ENCODE assay signal across 11 cellular contexts in genomic region chr16:73000020-73000906, GRCh38. TPM values are rescaled to one million over a fixed set of nuclear protein-coding genes. Genes with fewer than 3 reads are reported as not detected.
DNase-seq lines count a peak whose midpoint lies in the region; ATAC-seq, FAIRE-seq and TF ChIP-seq lines count a peak whose summit lies in the region.
"Had no signal": no experiment of that assay in that cellular context is flagged by ENCODE, and none has a peak within 500 bp of the region (broad histone marks: within the 10 kb centered on the region; RNA-seq: fewer than 3 reads in every experiment).

No MANE protein-coding gene starts in this region.

- H3K27me3 Mint-ChIP-seq in activated CD4-positive, alpha-beta memory T cell treated with anti-CD3 and anti-CD28 coated beads for 36 hours, result no peaks in the 10 kb centered on the region

- TF ChIP-seq CTCF in HepG2 (CRISPR knock-in tag; IDR thresholded peaks at IDR 0.05), result peak; percentile 41

- no peaks in the 10 kb centered on the region for H3K36me3 Mint-ChIP-seq in activated CD4-positive, alpha-beta memory T cell treated with anti-CD3 and anti-CD28 coated beads for 36 hours

- BruUV-seq in HepG2 (replicated peaks; lab: Mats Ljungman, UMichigan), result no TSS peak

- H3K36me3 ChIP-seq in HepG2 (replicated peaks in 1 of 2; ENCODE audit: control insufficient read depth in 1 of 2, insufficient read depth in 2 of 2, low read length in 2 of 2), result peaks cover 0 to 1% of the 10 kb centered on the region in 2 experiments; a peak in 2 of 5 replicates

- H3K4me3 ChIP-seq in HepG2 (replicated peaks in 1 of 3; ENCODE audit: insufficient read depth in 1 of 3, low read depth in 2 of 3, low read length in 3 of 3), result peak overlapping the region; percentile 34 to 59 (median 35); a peak in 5 of 6 replicates

- no peak for TF ChIP-seq POLR2A in HepG2 (IDR thresholded peaks at IDR 0.05; ENCODE audit: insufficient read depth in 1 of 2, low read depth in 2 of 2, low read length in 2 of 2)

- peaks cover 33% of the 10 kb centered on the region; the same call in 1 of the 2 replicates for H4K20me1 ChIP-seq in HepG2 (ENCODE audit: insufficient read depth, low read length)

- H3K9ac ChIP-seq in HepG2 (ENCODE audit: insufficient read depth, low read depth, low read length), result peak overlapping the region; percentile 62

- H3K4me1 ChIP-seq in HepG2 (ENCODE audit: insufficient read depth, low read length), result peaks cover 61% of the 10 kb centered on the region

- POLR2A ChIA-PET in HepG2 (lab: Yijun Ruan, JAX), result interaction anchor here (0.8 to 1.2 kb wide), 3 partner anchors 20 to 71 kb away, joined by 3 to 4 read pairs (median 4); no protein-coding TSS in a partner anchor
- POLR2A ChIA-PET in activated CD4-positive, alpha-beta memory T cell treated with anti-CD3 and anti-CD28 coated beads for 36 hours (lab: Charles Lee), result interaction anchor here (0.6 kb wide), 1 partner anchor 311 kb away, joined by 3 read pairs; no protein-coding TSS in a partner anchor

- H3K27ac Mint-ChIP-seq in activated CD4-positive, alpha-beta memory T cell treated with anti-CD3 and anti-CD28 coated beads for 36 hours, result no peak overlapping the region

- ATAC-seq in HepG2, result peak; percentile 86
- ATAC-seq in SK-N-SH treated with all-trans-retinoic acid at 6 μM for 48 hours, result no peak

- H3K9me3 Mint-ChIP-seq in activated CD4-positive, alpha-beta memory T cell treated with anti-CD3 and anti-CD28 coated beads for 36 hours, result peaks cover 9% of the 10 kb centered on the region

- CTCF ChIA-PET in HepG2 (lab: Yijun Ruan, JAX; ENCODE audit: low intra/inter-chr PET ratio, low total read pairs), result no interaction called here
- CTCF ChIA-PET in activated CD4-positive, alpha-beta memory T cell treated with anti-CD3 and anti-CD28 coated beads for 36 hours (lab: Charles Lee), result no interaction called here

- in situ Hi-C loops in HepG2 (cut with HindIII; ENCODE audit: extremely low pct_ligation_motif_present, low pct_unique_long_range_greater_than_20kb), result no loop called here

- no peak overlapping the region for H2AFZ ChIP-seq in HepG2 (ENCODE audit: low read length)

- H3K4me2 ChIP-seq in HepG2 (ENCODE audit: low read depth, low read length), result peak overlapping the region; percentile 92

- H3K27me3 ChIP-seq in HepG2 (ENCODE audit: control insufficient read depth in 1 of 2, insufficient read depth in 2 of 2, low read length in 2 of 2), result no peaks in the 10 kb centered on the region

- H3K9me3 ChIP-seq in HepG2 (ENCODE audit: low read length), result peaks cover 9% of the 10 kb centered on the region

- peaks cover 79% of the 10 kb centered on the region for H3K79me2 ChIP-seq in HepG2 (ENCODE audit: insufficient read depth, low read length)

- peak; percentile 67 for DNase-seq in NCI-H1092 treated with DMSO at 0.1 percent for 48 hours (lab: John Stamatoyannopoulos, UW)
- peak; percentile 13 for DNase-seq in cerebellum (ENCODE audit: low spot score)
- peak; percentile 91 for DNase-seq in HepG2 (ENCODE audit: low spot score)
- peak; percentile 86 for DNase-seq in superior temporal gyrus (ENCODE audit: extremely low spot score)
- DNase-seq in activated CD4-positive, alpha-beta memory T cell treated with anti-CD3 and anti-CD28 coated beads for 36 hours, result no peak
- DNase-seq in GF-D8 (lab: John Stamatoyannopoulos, UW), result no peak
- DNase-seq in SKM-1 treated with dmso at 0.1 percent for 144 hours (lab: John Stamatoyannopoulos, UW; ENCODE audit: unreplicated experiment), result no peak
- DNase-seq: activated CD4-positive, alpha-beta T cell treated with anti-CD3 and anti-CD28 coated beads for 4 hours; NCI-H524 treated with DMSO at 0.1 percent for 48 hours had no signal

- intact Hi-C loops in HepG2 (cut with micrococcal nuclease; ENCODE audit: unreplicated experiment), result loop anchor here (2.0 to 5.0 kb wide), 2 partner anchors 21 to 47 kb away; partner anchors contain the start of gene ZFHX3
- intact Hi-C loops in activated CD4-positive, alpha-beta memory T cell treated with anti-CD3 and anti-CD28 coated beads for 36 hours (cut with micrococcal nuclease), result no loop called here

- no peaks in the 10 kb centered on the region for H3K4me1 Mint-ChIP-seq in activated CD4-positive, alpha-beta memory T cell treated with anti-CD3 and anti-CD28 coated beads for 36 hours (ENCODE audit: low read depth)

- TF ChIP-seq RAD21 in HepG2 (CRISPR knock-in tag; IDR thresholded peaks at IDR 0.05), result no peak

- TF ChIP-seq EP300 in HepG2 (IDR thresholded peaks at IDR 0.05; ENCODE audit: low read depth in 2 of 2, low read length in 2 of 2) (peak in 1 of 2 experiments; percentile 55; a peak in 1 of 4 replicates), HepG2 (CRISPR knock-in tag; IDR thresholded peaks at IDR 0.05; ENCODE audit: borderline replicate concordance) (no peak)

- 11% methylated on average over 21 of the region's 22 CpGs for WGBS in HepG2 (ENCODE audit: low lambda C conversion rate)

- H3K27ac ChIP-seq in HepG2 (ENCODE audit: extremely low read length, insufficient read depth, low read length), result peak overlapping the region; percentile 71

- no peak overlapping the region for H3K4me3 Mint-ChIP-seq in activated CD4-positive, alpha-beta memory T cell treated with anti-CD3 and anti-CD28 coated beads for 36 hours

- FAIRE-seq in HepG2 (lab: Jason Lieb, UNC), result peak; percentile 53
- FAIRE-seq: endothelial cell of umbilical vein had no signal

TF ChIP-seq in HepG2, 621 proteins besides CTCF, POLR2A, EP300 and RAD21 (continues in another document):
- peak; percentile 54 for TF ChIP-seq RARA (CRISPR knock-in tag; IDR thresholded peaks at IDR 0.05)
- TF ChIP-seq IRF9 (CRISPR knock-in tag; IDR thresholded peaks at IDR 0.05; ENCODE audit: borderline replicate concordance), result no peak
- peak; percentile 43; the same call in 1 of the 2 replicates for TF ChIP-seq RXRB (CRISPR knock-in tag; IDR thresholded peaks at IDR 0.05; ENCODE audit: borderline replicate concordance)

TF ChIP-seq in SK-N-SH treated with all-trans-retinoic acid at 6 μM for 48 hours, 23 proteins besides CTCF, POLR2A, EP300 and RAD21:
- no peak for TF ChIP-seq PPARA (CRISPR knock-in tag; IDR thresholded peaks at IDR 0.05; ENCODE audit: borderline replicate concordance)
- no peak for TF ChIP-seq CSDC2 (CRISPR knock-in tag; IDR thresholded peaks at IDR 0.05)
- no peak for TF ChIP-seq ISL1 (CRISPR knock-in tag; IDR thresholded peaks at IDR 0.05)
- TF ChIP-seq CREB5 (CRISPR knock-in tag; IDR thresholded peaks at IDR 0.05; ENCODE audit: low read depth), result no peak

RNA-seq across cellular contexts. Expression of gene ZFHX3, which starts 47.7 kb away (rescaled TPM):
- total RNA-seq in cerebellum (4.7 TPM), HepG2 (2016; rRNA removed; fragmentation: Illumina TruSeq; extraction: Trizol) (6.0 and 12.3 TPM in 2 replicates)
- total RNA-seq in HepG2 (2016; cell fraction: cytosol; rRNA removed; fragmentation: Illumina TruSeq; extraction: Trizol; ENCODE audit: low read depth), result 1.8 and 1.9 TPM in 2 replicates
- 5.6 and 10.6 TPM in 2 replicates for total RNA-seq in HepG2 (2016; cell fraction: insoluble cytoplasmic fraction; rRNA removed; fragmentation: Illumina TruSeq; extraction: Trizol)
- 5.0 and 5.6 TPM in 2 replicates for total RNA-seq in HepG2 (2016; cell fraction: membrane; rRNA removed; fragmentation: Illumina TruSeq; extraction: Trizol)
- 15.3 and 19.7 TPM in 2 replicates for total RNA-seq in HepG2 (2016; cell fraction: nucleus; rRNA removed; fragmentation: Illumina TruSeq; extraction: Trizol)
- polyA plus RNA-seq in HepG2 (2011; rRNA removed), result 5.0 and 5.3 TPM in 2 replicates
- 3.5 and 4.2 TPM in 2 replicates for polyA plus RNA-seq in HepG2 (2011; cell fraction: cytosol; rRNA removed)
- 10.2 and 11.2 TPM in 2 replicates for polyA plus RNA-seq in HepG2 (2011; cell fraction: nucleus; rRNA removed)
- polyA plus RNA-seq in HepG2 (2012), result 12.6 and 14.4 TPM in 2 replicates
- 0.31 and 0.36 TPM in 2 replicates for polyA plus RNA-seq in HepG2 (2016; cell fraction: cytosol; fragmentation: Illumina TruSeq; extraction: Trizol; ENCODE audit: low read depth)
- polyA plus RNA-seq in HepG2 (2016; cell fraction: insoluble cytoplasmic fraction; fragmentation: Illumina TruSeq; extraction: Trizol; ENCODE audit: low read depth), result 8.6 and 11.4 TPM in 2 replicates
- 1.0 and 1.4 TPM in 2 replicates for polyA plus RNA-seq in HepG2 (2016; cell fraction: membrane; fragmentation: Illumina TruSeq; extraction: Trizol; ENCODE audit: low read depth)
- 16.2 and 17.6 TPM in 2 replicates for polyA plus RNA-seq in HepG2 (2016; cell fraction: nucleus; fragmentation: Illumina TruSeq; extraction: Trizol; ENCODE audit: insufficient read depth, low read depth)
- polyA minus RNA-seq in HepG2 (2011; rRNA and poly(A)+ RNA removed; ENCODE audit: low replicate concordance), result 12.7 and 18.2 TPM in 2 replicates
- polyA minus RNA-seq in HepG2 (2011; cell fraction: cytosol; rRNA and poly(A)+ RNA removed), result 16.9 and 20.7 TPM in 2 replicates
- polyA minus RNA-seq in HepG2 (2011; cell fraction: nucleus; rRNA and poly(A)+ RNA removed), result 23.9 and 27.2 TPM in 2 replicates
- under 1 TPM; 0.21 to 0.68 TPM for total RNA-seq in activated CD4-positive, alpha-beta memory T cell treated with anti-CD3 and anti-CD28 coated beads for 36 hours

Comparison
In these comparisons a context has a peak if more than half of its experiments do, and no peak if none do; other contexts are left out.
1. DNase-seq: peak in NCI-H1092 treated with DMSO at 0.1 percent for 48 hours (single experiment), cerebellum (single experiment), HepG2 (single experiment) and superior temporal gyrus (single experiment); none in activated CD4-positive, alpha-beta memory T cell treated with anti-CD3 and anti-CD28 coated beads for 36 hours (single experiment), GF-D8 (single experiment) and SKM-1 treated with dmso at 0.1 percent for 144 hours (single experiment).